ENCODE assay signal across 25 cellular contexts in genomic region chr11:80495116-80495515, GRCh38.
"Had no signal": no experiment of that assay in that cellular context is flagged by ENCODE, and none has a peak within 500 bp of the region (broad histone marks: within the 10 kb centered on the region; RNA-seq: fewer than 3 reads in every experiment).

No MANE protein-coding gene starts in this region.

- H3K79me2 ChIP-seq: parathyroid adenoma had no signal

- H2AFZ ChIP-seq: parathyroid adenoma had no signal

- H3K4me1 ChIP-seq: esophagus squamous epithelium, parathyroid adenoma, prostate gland, right lobe of liver, spleen, testis, tibial nerve, upper lobe of right lung, vagina had no signal

- H3K27me3 ChIP-seq: esophagus squamous epithelium, right lobe of liver, spleen, testis, tibial nerve, upper lobe of right lung, vagina had no signal

- H3K36me3 ChIP-seq: esophagus squamous epithelium, prostate gland, right lobe of liver, spleen, tibial nerve, upper lobe of right lung, vagina had no signal

- H3K4me3 ChIP-seq: esophagus squamous epithelium, lung, prostate gland, right lobe of liver, spleen, testis, tibial nerve, upper lobe of right lung, vagina had no signal

- DNase-seq: effector memory CD4-positive, alpha-beta T cell; esophagus squamous epithelium; foreskin fibroblast; immature natural killer cell; kidney; left colon; left ventricle myocardium superior; mesendoderm; naive B cell; nephron progenitor cell; retina; right lobe of liver; spleen; stimulated activated CD4-positive, alpha-beta T cell treated with anti-CD3 and anti-CD28 coated beads, Interleukin-15, amount 100 ng/mL, for 24 hours; stimulated activated CD4-positive, alpha-beta T cell treated with anti-CD3 and anti-CD28 coated beads, Interleukin-1b, Interleukin-23, amount 100 ng/mL, for 48 hours; stimulated activated CD4-positive, alpha-beta T cell treated with anti-CD3 and anti-CD28 coated beads, Interleukin-4, amount 100 ng/mL, for 4 hours; stimulated activated naive B cell treated with anti-CD40 and anti-IgM and Interleukin-4, amounts not matched to agents 10 μg/mL and 1 μg/mL and 100 μg/mL, for 72 hours; stimulated activated naive CD8-positive, alpha-beta T cell treated with anti-CD3 and anti-CD28 coated beads, Interleukin-15, amount 100 ng/mL, for 72 hours; testis; upper lobe of right lung had no signal

- H3K9me3 ChIP-seq: esophagus squamous epithelium, prostate gland, testis, vagina had no signal

- H3K27ac ChIP-seq: esophagus squamous epithelium, parathyroid adenoma, prostate gland, right lobe of liver, spleen, testis, tibial nerve, upper lobe of right lung, vagina had no signal

- H3K9ac ChIP-seq: parathyroid adenoma had no signal
